ENCODE assay signal across 33 cellular contexts in the genomic region with DNA sequence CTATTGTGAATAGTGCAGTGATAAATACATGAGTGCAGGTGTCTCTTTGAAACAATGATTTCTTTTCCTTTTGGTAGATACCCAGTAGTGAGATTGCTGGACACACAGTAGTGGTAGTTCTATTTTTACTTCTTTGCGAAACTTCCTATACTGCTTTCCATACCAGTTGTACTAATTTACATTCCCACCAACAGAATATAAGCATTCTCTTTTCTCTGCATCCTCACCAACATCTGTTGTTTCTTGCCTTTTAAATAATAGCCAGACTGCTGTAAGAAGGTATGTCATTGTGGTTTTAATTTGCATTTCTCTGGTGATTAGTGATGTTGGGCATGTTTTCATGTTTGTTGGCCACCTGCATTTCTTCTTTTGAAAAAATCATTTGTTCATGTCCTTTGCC.
DNase-seq lines count a peak whose midpoint lies in the region; ATAC-seq and TF ChIP-seq lines count a peak whose summit lies in the region.
"Had no signal": no experiment of that assay in that cellular context is flagged by ENCODE, and none has a peak within 500 bp of the region (broad histone marks: within the 10 kb centered on the region; RNA-seq: fewer than 3 reads in every experiment).

No MANE protein-coding gene starts in this region.

- H3K79me2 ChIP-seq in PC-9 (ENCODE audit: low read depth): no peaks in the 10 kb centered on the region
- H3K79me2 ChIP-seq: hepatocyte had no signal

- no TSS peak for BruUV-seq in PC-9 (replicated peaks; lab: Mats Ljungman, UMichigan)

- H3K27me3 Mint-ChIP-seq in T-helper 2 cell treated with Interferon-gamma antibody and Interleukin-4, amounts not matched to agents 5 μg/mL and 100 μg/mL, for 36 hours (ENCODE audit: low read depth): no peaks in the 10 kb centered on the region
- H3K27me3 Mint-ChIP-seq: B cell; stimulated activated naive CD8-positive, alpha-beta T cell treated with anti-CD3 and anti-CD28 coated beads, Interleukin-15, Interleukin-2, amounts not matched to agents 100 ng/mL and 50 ng/mL, for 24 hours had no signal

- H3K9me3 Mint-ChIP-seq in T-helper 2 cell treated with Interferon-gamma antibody and Interleukin-4, amounts not matched to agents 5 μg/mL and 100 μg/mL, for 36 hours: no peaks in the 10 kb centered on the region
- H3K9me3 Mint-ChIP-seq: natural killer cell treated with Interleukin-12 subunit alpha and Interleukin-12 subunit beta and Interleukin-15 and Interleukin-18, amount 100 ng/mL, for 72 hours; stimulated activated naive CD8-positive, alpha-beta T cell treated with anti-CD3 and anti-CD28 coated beads, Interleukin-15, Interleukin-2, amounts not matched to agents 100 ng/mL and 50 ng/mL, for 24 hours had no signal

- ATAC-seq in GM19324 (IDR thresholded peaks at IDR 0.05; ENCODE audit: low FRiP score, unreplicated experiment): peak; percentile 81
- ATAC-seq in GM21526 (IDR thresholded peaks at IDR 0.05; ENCODE audit: low FRiP score, unreplicated experiment): peak; percentile 56
- peak; percentile 50 for ATAC-seq in HG03280 (IDR thresholded peaks at IDR 0.05; ENCODE audit: unreplicated experiment)
- ATAC-seq in lower lobe of right lung: no peak
- ATAC-seq: esophagus mucosa; K562; natural killer cell treated with Interleukin-12 subunit alpha and Interleukin-12 subunit beta and Interleukin-15 and Interleukin-18, amount 100 ng/mL, for 72 hours had no signal

- intact Hi-C loops in PC-9 (cut with micrococcal nuclease; ENCODE audit: unreplicated experiment) (no loop called here), lower lobe of right lung (cut with DNase I) (no loop called here)

- POLR2A ChIA-PET in PC-9 (lab: Charles Lee; ENCODE audit: unreplicated experiment): no interaction called here

- H3K4me2 ChIP-seq in PC-9: no peak overlapping the region
- H3K4me2 ChIP-seq: hepatocyte, SK-N-SH had no signal

- no peaks in the 10 kb centered on the region for H3K9me2 ChIP-seq in PC-9 (ENCODE audit: insufficient read depth)
- H3K9me2 ChIP-seq: SK-N-SH had no signal

- no peak overlapping the region for H2AFZ ChIP-seq in PC-9
- H2AFZ ChIP-seq: hepatocyte had no signal

- no peaks in the 10 kb centered on the region for H4K20me1 ChIP-seq in PC-9 (ENCODE audit: insufficient read depth)

- H3K27me3 ChIP-seq in PC-9 (ENCODE audit: insufficient read depth, low read depth): no peaks in the 10 kb centered on the region
- H3K27me3 ChIP-seq in lower lobe of right lung (ENCODE audit: low read depth): no peaks in the 10 kb centered on the region
- H3K27me3 ChIP-seq: brain microvascular endothelial cell, hepatocyte had no signal

- DNase-seq in GM12865 (ENCODE audit: low read depth) (peak; percentile 0), NCI-H2196 treated with DMSO at 0.1 percent for 48 hours (lab: John Stamatoyannopoulos, UW; ENCODE audit: unreplicated experiment) (no peak), PC-9 (no peak), lower lobe of right lung (no peak)
- no peak for DNase-seq in T-helper 2 cell treated with Interferon-gamma antibody and Interleukin-4, amounts not matched to agents 5 μg/mL and 100 μg/mL, for 36 hours (ENCODE audit: low spot score)
- DNase-seq: 8988T; activated CD4-positive, alpha-beta T cell treated with anti-CD3 and anti-CD28 coated beads, Interleukin-2, amount 50 U/mL, for 4 hours; activated CD8-positive, alpha-beta memory T cell treated with anti-CD3 and anti-CD28 coated beads, Interleukin-2, amount 50 U/mL, for 48 hours; activated effector memory CD4-positive, alpha-beta T cell treated with Interleukin-2 at 50 U/mL for 16 hours; brain microvascular endothelial cell; effector memory CD4-positive, alpha-beta T cell; foreskin melanocyte; GDM1; HCEC 1CT; left ventricle myocardium inferior; midbrain; MV-4-11; NCI-H2171; NCI-H69; retina; SK-N-SH; stimulated activated CD4-positive, alpha-beta T cell treated with anti-CD3 and anti-CD28 coated beads, Interleukin-4, amount 100 ng/mL, for 4 hours; WERI-Rb-1 had no signal

- no peaks in the 10 kb centered on the region for H3K4me1 Mint-ChIP-seq in T-helper 2 cell treated with Interferon-gamma antibody and Interleukin-4, amounts not matched to agents 5 μg/mL and 100 μg/mL, for 36 hours (ENCODE audit: low read depth)
- H3K4me1 Mint-ChIP-seq: B cell had no signal

- H3F3A ChIP-seq in PC-9 (ENCODE audit: insufficient read depth, low read depth): no peaks in the 10 kb centered on the region

- no peak for TF ChIP-seq CTCF in GM12865 (IDR thresholded peaks at IDR 0.05; ENCODE audit: insufficient read depth, low read depth, low read length, missing control alignments)
- TF ChIP-seq CTCF in PC-9 (conservative IDR thresholded peaks at IDR 0.05): no peak
- no peak for TF ChIP-seq CTCF in lower lobe of right lung (IDR thresholded peaks at IDR 0.05)

- no peak overlapping the region for H3K4me3 Mint-ChIP-seq in T-helper 2 cell treated with Interferon-gamma antibody and Interleukin-4, amounts not matched to agents 5 μg/mL and 100 μg/mL, for 36 hours
- H3K4me3 Mint-ChIP-seq: B cell; natural killer cell treated with Interleukin-12 subunit alpha and Interleukin-12 subunit beta and Interleukin-15 and Interleukin-18, amount 100 ng/mL, for 72 hours; stimulated activated naive CD8-positive, alpha-beta T cell treated with anti-CD3 and anti-CD28 coated beads, Interleukin-15, Interleukin-2, amounts not matched to agents 100 ng/mL and 50 ng/mL, for 24 hours had no signal

- H3K4me1 ChIP-seq in PC-9 (replicated peaks; ENCODE audit: insufficient read depth): no peaks in the 10 kb centered on the region
- H3K4me1 ChIP-seq in lower lobe of right lung: no peaks in the 10 kb centered on the region
- H3K4me1 ChIP-seq: left ventricle myocardium inferior, tibial nerve had no signal

- H3K4me3 ChIP-seq in GM12865 (ENCODE audit: low read depth, low read length) (no peak overlapping the region), PC-9 (no peak overlapping the region), lower lobe of right lung (no peak overlapping the region)
- H3K4me3 ChIP-seq: hepatocyte, K562, left ventricle myocardium inferior, tibial nerve had no signal

- H3K36me3 ChIP-seq in PC-9 (ENCODE audit: low read depth) (no peaks in the 10 kb centered on the region), lower lobe of right lung (no peaks in the 10 kb centered on the region)
- H3K36me3 ChIP-seq: brain microvascular endothelial cell, left ventricle myocardium inferior, tibial nerve, WERI-Rb-1 had no signal

- H3K27ac ChIP-seq in PC-9 (no peak overlapping the region), lower lobe of right lung (no peak overlapping the region)
- H3K27ac ChIP-seq: brain microvascular endothelial cell, hepatocyte, left ventricle myocardium inferior, tibial nerve, WERI-Rb-1 had no signal

- H3K36me3 Mint-ChIP-seq in T-helper 2 cell treated with Interferon-gamma antibody and Interleukin-4, amounts not matched to agents 5 μg/mL and 100 μg/mL, for 36 hours (ENCODE audit: low read depth): no peaks in the 10 kb centered on the region
- H3K36me3 Mint-ChIP-seq: natural killer cell treated with Interleukin-12 subunit alpha and Interleukin-12 subunit beta and Interleukin-15 and Interleukin-18, amount 100 ng/mL, for 72 hours had no signal

- H3K9me3 ChIP-seq in PC-9 (ENCODE audit: insufficient read depth, low read depth) (no peaks in the 10 kb centered on the region), lower lobe of right lung (no peaks in the 10 kb centered on the region)
- H3K9me3 ChIP-seq: left ventricle myocardium inferior, SK-N-SH, tibial nerve had no signal

- H3K27ac Mint-ChIP-seq in T-helper 2 cell treated with Interferon-gamma antibody and Interleukin-4, amounts not matched to agents 5 μg/mL and 100 μg/mL, for 36 hours: no peak overlapping the region
- H3K27ac Mint-ChIP-seq: B cell; natural killer cell treated with Interleukin-12 subunit alpha and Interleukin-12 subunit beta and Interleukin-15 and Interleukin-18, amount 100 ng/mL, for 72 hours; stimulated activated naive CD8-positive, alpha-beta T cell treated with anti-CD3 and anti-CD28 coated beads, Interleukin-15, Interleukin-2, amounts not matched to agents 100 ng/mL and 50 ng/mL, for 24 hours had no signal

- CTCF ChIA-PET in PC-9 (lab: Charles Lee): no interaction called here

Comparison
In these comparisons a context has a peak if more than half of its experiments do, and no peak if none do; other contexts are left out.
1. ATAC-seq: peak in GM19324 (single experiment), GM21526 (single experiment) and HG03280 (single experiment); none in lower lobe of right lung (0 of 2).